17 cellular contexts compared by ENCODE assay signal in genomic region chr1:212871976-212872375, GRCh38. TPM values are rescaled to one million over a fixed set of nuclear protein-coding genes. Genes with fewer than 3 reads are reported as not detected.
DNase-seq lines count a peak whose midpoint lies in the region; ATAC-seq and TF ChIP-seq lines count a peak whose summit lies in the region.
"Had no signal": no experiment of that assay in that cellular context is flagged by ENCODE, and none has a peak within 500 bp of the region (broad histone marks: within the 10 kb centered on the region; RNA-seq: fewer than 3 reads in every experiment).

No MANE protein-coding gene starts in this region.

- H3K4me3 ChIP-seq in GM23338: no peak overlapping the region
- H3K4me3 ChIP-seq: A549 had no signal

- H2AFZ ChIP-seq in GM23338: no peak overlapping the region

- H3K36me3 ChIP-seq in GM23338 (ENCODE audit: insufficient read depth): peaks cover 83% of the 10 kb centered on the region

- ATAC-seq in GM23338: no peak
- ATAC-seq in WTC11: no peak
- no peak for ATAC-seq in central memory CD8-positive, alpha-beta T cell (replicated peaks; ENCODE audit: extremely low read depth, poor library complexity, severe bottlenecking)
- no peak for ATAC-seq in Right ventricle myocardium inferior
- ATAC-seq in GM18907 (IDR thresholded peaks at IDR 0.05; ENCODE audit: unreplicated experiment): no peak
- ATAC-seq in HG02885 (IDR thresholded peaks at IDR 0.05; ENCODE audit: poor library complexity, unreplicated experiment): no peak
- ATAC-seq: A549 had no signal

- no peaks in the 10 kb centered on the region for H3K9me2 ChIP-seq in GM23338 (ENCODE audit: insufficient read depth)

- H3K27me3 ChIP-seq in GM23338 (ENCODE audit: insufficient read depth): no peaks in the 10 kb centered on the region

- peak overlapping the region; percentile 27; the same call in 1 of the 2 replicates for H3K27ac Mint-ChIP-seq in GM23338
- H3K27ac Mint-ChIP-seq in WTC11: peak overlapping the region; percentile 89; the same call in 1 of the 2 replicates
- H3K27ac Mint-ChIP-seq in central memory CD8-positive, alpha-beta T cell (ENCODE audit: low read depth): peak overlapping the region; percentile 61

- no peak overlapping the region for H3K4me3 Mint-ChIP-seq in GM23338
- H3K4me3 Mint-ChIP-seq in WTC11: no peak overlapping the region
- H3K4me3 Mint-ChIP-seq in central memory CD8-positive, alpha-beta T cell: no peak overlapping the region
- H3K4me3 Mint-ChIP-seq: CD14-positive monocyte; CD8-positive, alpha-beta memory T cell; H9 had no signal

- no peaks in the 10 kb centered on the region for H3K9me3 Mint-ChIP-seq in GM23338
- no peaks in the 10 kb centered on the region for H3K9me3 Mint-ChIP-seq in WTC11
- no peaks in the 10 kb centered on the region for H3K9me3 Mint-ChIP-seq in central memory CD8-positive, alpha-beta T cell
- H3K9me3 Mint-ChIP-seq: CD14-positive monocyte; CD8-positive, alpha-beta memory T cell; H9 had no signal

- CTCF ChIA-PET in WTC11 (lab: Charles Lee): interaction anchor here (0.5 to 0.9 kb wide), 2 partner anchors 122 to 124 kb away, joined by 3 read pairs; no protein-coding TSS in a partner anchor

- H3K79me2 ChIP-seq in GM23338 (replicated peaks; ENCODE audit: insufficient read depth): peaks cover 100% of the 10 kb centered on the region

- H3K4me2 ChIP-seq in GM23338: no peak overlapping the region
- H3K4me2 ChIP-seq: A549 had no signal

- H4K20me1 ChIP-seq in GM23338 (replicated peaks; ENCODE audit: insufficient read depth): peaks cover 49% of the 10 kb centered on the region

- POLR2A ChIA-PET in WTC11 (lab: Charles Lee): no interaction called here

- intact Hi-C loops in Right ventricle myocardium inferior (cut with DNase I): no loop called here

- H3F3A ChIP-seq in GM23338 (replicated peaks; ENCODE audit: low read depth): peaks cover 37% of the 10 kb centered on the region

- H3K4me1 ChIP-seq in GM23338 (ENCODE audit: insufficient read depth): peaks cover 6% of the 10 kb centered on the region; the same call in 1 of the 2 replicates
- H3K4me1 ChIP-seq: A549, Caco-2 had no signal

- H3K27me3 Mint-ChIP-seq in GM23338 (ENCODE audit: insufficient read depth, low read depth, poor library complexity) (no peaks in the 10 kb centered on the region), WTC11 (ENCODE audit: low read depth) (no peaks in the 10 kb centered on the region)
- H3K27me3 Mint-ChIP-seq in central memory CD8-positive, alpha-beta T cell: no peaks in the 10 kb centered on the region
- H3K27me3 Mint-ChIP-seq: CD8-positive, alpha-beta memory T cell had no signal

- DNase-seq in GM23338 (ENCODE audit: low spot score): no peak
- DNase-seq in WTC11 (ENCODE audit: low spot score): no peak
- no peak for DNase-seq in central memory CD8-positive, alpha-beta T cell (ENCODE audit: low spot score in 2 of 2)
- no peak for DNase-seq in Right ventricle myocardium inferior (ENCODE audit: missing footprints)
- DNase-seq: Caco-2; CD8-positive, alpha-beta memory T cell; DND-41; GDM1; GOT3; H9 had no signal

- H3K36me3 Mint-ChIP-seq in GM23338 (ENCODE audit: low read depth) (peaks cover 93% of the 10 kb centered on the region), WTC11 (peaks cover 82% of the 10 kb centered on the region)
- peaks cover 27% of the 10 kb centered on the region for H3K36me3 Mint-ChIP-seq in central memory CD8-positive, alpha-beta T cell (ENCODE audit: insufficient read depth)

- TF ChIP-seq CTCF in GM23338 (conservative IDR thresholded peaks at IDR 0.05; ENCODE audit: low read depth in 2 of 2) (no peak), WTC11 (IDR thresholded peaks at IDR 0.05) (no peak)

- H3K27ac ChIP-seq in GM23338 (ENCODE audit: low read depth): peak overlapping the region; percentile 80
- H3K27ac ChIP-seq: A549 had no signal

- H3K4me1 Mint-ChIP-seq in GM23338: peaks cover 9% of the 10 kb centered on the region; the same call in 2 of the 3 replicates
- H3K4me1 Mint-ChIP-seq in WTC11: peaks cover 25% of the 10 kb centered on the region
- H3K4me1 Mint-ChIP-seq in central memory CD8-positive, alpha-beta T cell: no peaks in the 10 kb centered on the region
- H3K4me1 Mint-ChIP-seq: CD14-positive monocyte; CD8-positive, alpha-beta memory T cell; H9 had no signal

TF ChIP-seq in WTC11, 78 proteins besides CTCF, POLR2A, EP300 and RAD21:
- TF ChIP-seq EMX1 (CRISPR knock-in tag; IDR thresholded peaks at IDR 0.05) (no peak), ZNF281 (CRISPR knock-in tag; IDR thresholded peaks at IDR 0.05) (no peak), AFF4 (CRISPR knock-in tag; IDR thresholded peaks at IDR 0.05; ENCODE audit: borderline replicate concordance) (no peak), IRF1 (CRISPR knock-in tag; IDR thresholded peaks at IDR 0.05) (no peak), ZBTB43 (CRISPR knock-in tag; IDR thresholded peaks at IDR 0.05) (no peak)

RNA-seq across cellular contexts. Expression of gene FLVCR1, which starts 13.9 kb away (rescaled TPM):
- 93.5 and 103 TPM in 2 replicates for total RNA-seq in GM23338 (2014; rRNA removed; shearing (Covaris generic))
- 60.2 and 60.5 TPM in 2 replicates for polyA plus RNA-seq in GM23338 (2016; fragmentation: Nextera tagmentation; extraction: Ambion mirVana)
- total RNA-seq in WTC11 (2021) (67.9 to 78.6 TPM (median 69.4 TPM) in 3 replicates), Right ventricle myocardium inferior (1.5 TPM)

RNA-seq across cellular contexts. Expression of gene SPATA45, which starts 24.5 kb away (rescaled TPM):
- not detected in 2 replicates for total RNA-seq in GM23338 (2014; rRNA removed; shearing (Covaris generic))
- polyA plus RNA-seq in GM23338 (2016; fragmentation: Nextera tagmentation; extraction: Ambion mirVana): not detected in 2 replicates
- total RNA-seq in WTC11 (2021) (0.73 to 0.90 TPM (median 0.82 TPM) in 3 replicates), Right ventricle myocardium inferior (not detected)
- total RNA-seq: Caco-2; CD8-positive, alpha-beta memory T cell; HT-29 had no signal
- polyA plus RNA-seq: AG04450; BJ; CD14-positive monocyte; CD8-positive, alpha-beta memory T cell had no signal

Comparison
In these comparisons a context has a peak if more than half of its experiments do, and no peak if none do; other contexts are left out.
1. H3K27ac Mint-ChIP-seq: peak in every context shown above with its lines; median percentile 89 in WTC11; 61 in central memory CD8-positive, alpha-beta T cell; 27 in GM23338.
2. RNA of gene FLVCR1, which starts 13.9 kb away (total RNA-seq): 93.5 to 103 TPM in GM23338 and 67.9 to 78.6 TPM in WTC11; 1.5 TPM in Right ventricle myocardium inferior (single experiment); every median in the first group is over 10 times any median in the second.